ENCODE assay signal across 1 cellular context in the genomic region with DNA sequence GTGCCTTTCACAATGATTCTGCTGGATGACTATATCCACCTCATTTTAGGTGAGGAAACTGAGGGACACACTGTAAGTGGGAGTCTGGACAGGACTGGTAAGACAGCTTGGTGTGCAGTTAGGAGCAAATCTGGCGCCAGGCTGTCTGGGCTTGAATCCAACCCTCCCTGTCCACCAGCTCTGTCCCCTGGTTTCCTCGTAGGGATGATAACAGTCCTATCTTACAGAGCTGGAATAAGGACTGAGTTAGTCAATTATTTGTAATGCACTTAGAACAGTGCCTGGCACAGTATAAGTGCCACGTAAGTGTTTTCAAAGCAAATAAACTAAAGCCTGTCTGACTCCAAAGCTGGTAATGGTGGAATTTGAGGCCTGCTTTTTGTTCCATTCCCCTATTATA.
A peak's percentile ranks its signal among the peaks of the same experiment; 100 is the strongest.
TF ChIP-seq lines count a peak whose summit lies in the region.

No MANE protein-coding gene starts in this region.

TF ChIP-seq in SK-N-SH treated with all-trans-retinoic acid at 6 μM for 48 hours, 23 proteins besides CTCF, POLR2A, EP300 and RAD21 (continued from another document):
- TF ChIP-seq, protein P1, sequence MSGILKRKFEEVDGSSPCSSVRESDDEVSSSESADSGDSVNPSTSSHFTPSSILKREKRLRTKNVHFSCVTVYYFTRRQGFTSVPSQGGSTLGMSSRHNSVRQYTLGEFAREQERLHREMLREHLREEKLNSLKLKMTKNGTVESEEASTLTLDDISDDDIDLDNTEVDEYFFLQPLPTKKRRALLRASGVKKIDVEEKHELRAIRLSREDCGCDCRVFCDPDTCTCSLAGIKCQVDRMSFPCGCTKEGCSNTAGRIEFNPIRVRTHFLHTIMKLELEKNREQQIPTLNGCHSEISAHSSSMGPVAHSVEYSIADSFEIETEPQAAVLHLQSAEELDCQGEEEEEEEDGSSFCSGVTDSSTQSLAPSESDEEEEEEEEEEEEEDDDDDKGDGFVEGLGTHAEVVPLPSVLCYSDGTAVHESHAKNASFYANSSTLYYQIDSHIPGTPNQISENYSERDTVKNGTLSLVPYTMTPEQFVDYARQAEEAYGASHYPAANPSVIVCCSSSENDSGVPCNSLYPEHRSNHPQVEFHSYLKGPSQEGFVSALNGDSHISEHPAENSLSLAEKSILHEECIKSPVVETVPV (CRISPR knock-in tag; IDR thresholded peaks at IDR 0.05) = peak; percentile 16; the same call in 1 of the 2 replicates
- TF ChIP-seq ZNF8 (CRISPR knock-in tag; IDR thresholded peaks at IDR 0.05) = 0 out of 2 replicates have a peak, but pooled peaks have one; percentile 10
- TF ChIP-seq OSR1 (CRISPR knock-in tag; IDR thresholded peaks at IDR 0.05) = no peak
- TF ChIP-seq, protein P2, sequence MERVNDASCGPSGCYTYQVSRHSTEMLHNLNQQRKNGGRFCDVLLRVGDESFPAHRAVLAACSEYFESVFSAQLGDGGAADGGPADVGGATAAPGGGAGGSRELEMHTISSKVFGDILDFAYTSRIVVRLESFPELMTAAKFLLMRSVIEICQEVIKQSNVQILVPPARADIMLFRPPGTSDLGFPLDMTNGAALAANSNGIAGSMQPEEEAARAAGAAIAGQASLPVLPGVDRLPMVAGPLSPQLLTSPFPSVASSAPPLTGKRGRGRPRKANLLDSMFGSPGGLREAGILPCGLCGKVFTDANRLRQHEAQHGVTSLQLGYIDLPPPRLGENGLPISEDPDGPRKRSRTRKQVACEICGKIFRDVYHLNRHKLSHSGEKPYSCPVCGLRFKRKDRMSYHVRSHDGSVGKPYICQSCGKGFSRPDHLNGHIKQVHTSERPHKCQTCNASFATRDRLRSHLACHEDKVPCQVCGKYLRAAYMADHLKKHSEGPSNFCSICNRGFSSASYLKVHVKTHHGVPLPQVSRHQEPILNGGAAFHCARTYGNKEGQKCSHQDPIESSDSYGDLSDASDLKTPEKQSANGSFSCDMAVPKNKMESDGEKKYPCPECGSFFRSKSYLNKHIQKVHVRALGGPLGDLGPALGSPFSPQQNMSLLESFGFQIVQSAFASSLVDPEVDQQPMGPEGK (CRISPR knock-in tag; IDR thresholded peaks at IDR 0.05; ENCODE audit: borderline replicate concordance) = no peak
- 0 out of 2 replicates have a peak, but pooled peaks have one; percentile 30 for TF ChIP-seq SNAI2 (CRISPR knock-in tag; IDR thresholded peaks at IDR 0.05)
- TF ChIP-seq ESRRG (CRISPR knock-in tag; IDR thresholded peaks at IDR 0.05) = no peak
- peak; percentile 74; the same call in 1 of the 2 replicates for TF ChIP-seq TCF4 (CRISPR knock-in tag; IDR thresholded peaks at IDR 0.05; ENCODE audit: borderline replicate concordance)
- no peak for TF ChIP-seq ZNF70 (CRISPR knock-in tag; IDR thresholded peaks at IDR 0.05)
- TF ChIP-seq GLIS3 (CRISPR knock-in tag; IDR thresholded peaks at IDR 0.05) = peak; percentile 25; the same call in 1 of the 2 replicates
- peak; percentile 92 for TF ChIP-seq ISL1 (CRISPR knock-in tag; IDR thresholded peaks at IDR 0.05)
